Comparison of ENCODE assay signal across 31 cellular contexts in genomic region chr4:8150152-8151090, GRCh38. TPM values are rescaled to one million over a fixed set of nuclear protein-coding genes. Genes with fewer than 3 reads are reported as not detected.
DNase-seq lines count a peak whose midpoint lies in the region; FAIRE-seq and TF ChIP-seq lines count a peak whose summit lies in the region.
"Had no signal": no experiment of that assay in that cellular context is flagged by ENCODE, and none has a peak within 500 bp of the region (broad histone marks: within the 10 kb centered on the region; RNA-seq: fewer than 3 reads in every experiment).

No MANE protein-coding gene starts in this region.

- H3K36me3 ChIP-seq in H1 (ENCODE audit: control insufficient read depth in 2 of 4, insufficient read depth in 4 of 4, low read length in 3 of 4) (no peaks in the 10 kb centered on the region; a peak in 1 of 8 replicates), neural progenitor cell (no peaks in the 10 kb centered on the region)
- H3K36me3 ChIP-seq: ascending aorta, heart left ventricle, ovary, right lobe of liver, transverse colon had no signal

- FAIRE-seq in H1 (lab: Jason Lieb, UNC) = no peak

- H3K4ac ChIP-seq in H1 (replicated peaks; ENCODE audit: insufficient read length, low read depth, low read length) = no peak overlapping the region

- H2BK12ac ChIP-seq in H1 (ENCODE audit: low read depth, low read length) = peak overlapping the region; percentile 44; the same call in 1 of the 2 replicates

- no peak overlapping the region for H3K27ac ChIP-seq in H1 (ENCODE audit: low read depth, low read length)
- H3K27ac ChIP-seq in neural progenitor cell = no peak overlapping the region
- H3K27ac ChIP-seq: ascending aorta, ovary, right lobe of liver, SK-N-MC, transverse colon had no signal

- no peak for TF ChIP-seq POLR2A in H1 (IDR thresholded peaks at IDR 0.05; ENCODE audit: control extremely low read depth in 1 of 2, low read depth in 2 of 2, low read length in 2 of 2)

- H2AFZ ChIP-seq in H1 (ENCODE audit: low read length) (no peak overlapping the region), neural progenitor cell (replicated peaks) (no peak overlapping the region)

- no peaks in the 10 kb centered on the region for H3K9me3 Mint-ChIP-seq in activated naive CD4-positive, alpha-beta T cell treated with anti-CD3 and anti-CD28 coated beads, Interleukin-2, amount 10 ng/mL, durations not matched to agents 7 days and 5 days
- no peaks in the 10 kb centered on the region for H3K9me3 Mint-ChIP-seq in neural progenitor cell
- H3K9me3 Mint-ChIP-seq: activated T-helper 17 cell treated with anti-CD3 and anti-CD28 coated beads, Interleukin-2, amount 50 U/mL, for 72 hours; dendritic cell treated with granulocyte-macrophage colony-stimulating factor and Interleukin-4, amounts not matched to agents 40 ng/mL and 50 ng/mL, for 4 days; stimulated activated naive CD8-positive, alpha-beta T cell treated with anti-CD3 and anti-CD28 coated beads, Interleukin-15, amount 100 ng/mL, for 72 hours; T-helper 2 cell treated with Interferon-gamma antibody and Interleukin-4, amounts not matched to agents 5 μg/mL and 100 μg/mL, for 36 hours had no signal

- TF ChIP-seq CTCF in H1 (IDR thresholded peaks at IDR 0.05; ENCODE audit: control extremely low read depth in 1 of 3, insufficient read depth in 1 of 3, low read depth in 1 of 3, low read length in 3 of 3) = no peak
- TF ChIP-seq CTCF in neural progenitor cell (IDR thresholded peaks at IDR 0.05) = no peak

- H3K27me3 Mint-ChIP-seq in activated naive CD4-positive, alpha-beta T cell treated with anti-CD3 and anti-CD28 coated beads, Interleukin-2, amount 10 ng/mL, durations not matched to agents 7 days and 5 days = peaks cover 7% of the 10 kb centered on the region
- peaks cover 9% of the 10 kb centered on the region for H3K27me3 Mint-ChIP-seq in neural progenitor cell (ENCODE audit: insufficient read depth, low read depth)
- H3K27me3 Mint-ChIP-seq: activated naive CD8-positive, alpha-beta T cell; activated T-helper 17 cell treated with anti-CD3 and anti-CD28 coated beads, Interleukin-2, amount 50 U/mL, for 72 hours had no signal

- DNase-seq in activated naive CD4-positive, alpha-beta T cell treated with anti-CD3 and anti-CD28 coated beads, Interleukin-2, amount 10 ng/mL, durations not matched to agents 7 days and 5 days = no peak
- no peak for DNase-seq in activated naive CD4-positive, alpha-beta T cell (lab: John Stamatoyannopoulos, UW)
- no peak for DNase-seq in H1 (ENCODE audit: low read depth in 1 of 2, low spot score in 2 of 2)
- DNase-seq in neural progenitor cell (ENCODE audit: low spot score) = no peak
- DNase-seq in DMS53 treated with DMSO at 0.1 percent for 48 hours (lab: John Stamatoyannopoulos, UW; ENCODE audit: unreplicated experiment) = no peak
- DNase-seq in NCI-H510A (lab: John Stamatoyannopoulos, UW) = no peak
- DNase-seq in OCI-M2 (lab: John Stamatoyannopoulos, UW; ENCODE audit: unreplicated experiment) = no peak
- DNase-seq in GF-D8 (lab: John Stamatoyannopoulos, UW) = no peak
- DNase-seq: activated CD4-positive, alpha-beta T cell treated with anti-CD3 and anti-CD28 coated beads, Interleukin-2, amount 50 U/mL, for 4 hours; activated CD8-positive, alpha-beta memory T cell treated with anti-CD3 and anti-CD28 coated beads, Interleukin-2, amount 50 U/mL, for 4 hours; Caco-2; central memory CD4-positive, alpha-beta T cell; DND-41; HCEC 1CT; Karpas-422; left colon; mesenchymal stem cell; NCI-H146; NCI-H2171; NCI-H524 treated with DMSO at 0.1 percent for 48 hours; ovary; right lobe of liver; stimulated activated naive CD8-positive, alpha-beta T cell treated with anti-CD3 and anti-CD28 coated beads, Interleukin-15, amount 100 ng/mL, for 72 hours; transverse colon had no signal

- no peak overlapping the region for H3K18ac ChIP-seq in H1 (ENCODE audit: extremely low read depth, low read length)

- no peak for TF ChIP-seq EP300 in H1 (IDR thresholded peaks at IDR 0.05; ENCODE audit: borderline replicate concordance in 1 of 2, low read depth in 2 of 2, low read length in 2 of 2)

- TF ChIP-seq RAD21 in H1 (IDR thresholded peaks at IDR 0.05 in 1 of 2, conservative IDR thresholded peaks at IDR 0.05 in 1 of 2; ENCODE audit: low read depth in 2 of 2, low read length in 2 of 2) = no peak

- no peak overlapping the region for H2BK120ac ChIP-seq in H1 (replicated peaks; ENCODE audit: low read depth, low read length)

- H3K36me3 Mint-ChIP-seq in activated naive CD4-positive, alpha-beta T cell treated with anti-CD3 and anti-CD28 coated beads, Interleukin-2, amount 10 ng/mL, durations not matched to agents 7 days and 5 days = no peaks in the 10 kb centered on the region
- H3K36me3 Mint-ChIP-seq in neural progenitor cell = no peaks in the 10 kb centered on the region
- H3K36me3 Mint-ChIP-seq: activated naive CD8-positive, alpha-beta T cell had no signal

- CTCF ChIA-PET in activated naive CD4-positive, alpha-beta T cell treated with anti-CD3 and anti-CD28 coated beads, Interleukin-2, amount 10 ng/mL, durations not matched to agents 7 days and 5 days (lab: Charles Lee) = no interaction called here
- CTCF ChIA-PET in H1 (lab: Charles Lee; ENCODE audit: partially characterized antibody) = interaction anchor here (0.9 to 2.0 kb wide), 4 partner anchors 13 to 306 kb away, joined by 3 to 7 read pairs (median 3); no protein-coding TSS in a partner anchor

- H3K9me3 ChIP-seq in H1 (ENCODE audit: insufficient read depth in 2 of 2, low read depth in 1 of 2, low read length in 1 of 2) (no peaks in the 10 kb centered on the region), neural progenitor cell (ENCODE audit: low read depth) (no peaks in the 10 kb centered on the region)
- H3K9me3 ChIP-seq: ascending aorta, Caco-2, heart left ventricle, ovary, right lobe of liver, transverse colon had no signal

- H3K27ac Mint-ChIP-seq in activated naive CD4-positive, alpha-beta T cell treated with anti-CD3 and anti-CD28 coated beads, Interleukin-2, amount 10 ng/mL, durations not matched to agents 7 days and 5 days = peak overlapping the region; percentile 26
- peak overlapping the region; percentile 94 for H3K27ac Mint-ChIP-seq in neural progenitor cell
- H3K27ac Mint-ChIP-seq: activated naive CD8-positive, alpha-beta T cell; activated T-helper 17 cell treated with anti-CD3 and anti-CD28 coated beads, Interleukin-2, amount 50 U/mL, for 72 hours; dendritic cell treated with granulocyte-macrophage colony-stimulating factor and Interleukin-4, amounts not matched to agents 40 ng/mL and 50 ng/mL, for 4 days; T-helper 2 cell treated with Interferon-gamma antibody and Interleukin-4, amounts not matched to agents 5 μg/mL and 100 μg/mL, for 36 hours had no signal

- no peak overlapping the region for H2BK20ac ChIP-seq in H1 (ENCODE audit: low read length)

- no peak overlapping the region for H3K4me3 ChIP-seq in H1 (ENCODE audit: extremely low read depth in 1 of 4, insufficient read depth in 2 of 4, low read depth in 3 of 4, low read length in 4 of 4)
- no peak overlapping the region for H3K4me3 ChIP-seq in neural progenitor cell
- H3K4me3 ChIP-seq: ascending aorta, heart left ventricle, ovary, right lobe of liver, SK-N-MC, transverse colon had no signal

- no peak overlapping the region for H3K14ac ChIP-seq in H1 (ENCODE audit: insufficient read length)

- H3K4me2 ChIP-seq in H1 (ENCODE audit: insufficient read depth in 1 of 2, low read depth in 2 of 2, low read length in 2 of 2) (no peak overlapping the region), neural progenitor cell (no peak overlapping the region)

- POLR2A ChIA-PET in H1 (lab: Charles Lee; ENCODE audit: partially characterized antibody) = no interaction called here

- 87% methylated on average over 29 of the region's 29 CpGs; no CpG with 5 or more reads in 1 of the 2 experiments for WGBS in H1 (ENCODE audit: extremely low coverage in 1 of 2, insufficient coverage in 1 of 2, insufficient read length in 1 of 2, insufficient replicate concordance in 2 of 2, low coverage in 1 of 2, low lambda C conversion rate in 2 of 2, missing lambda C conversion rate in 1 of 2), 2 experiments

- no peak overlapping the region for H4K8ac ChIP-seq in H1 (ENCODE audit: extremely low read depth, insufficient read depth, low read length)

- 0 out of 2 replicates have a peak overlapping the region, but pooled peaks have one; percentile 60 for H2AK5ac ChIP-seq in H1 (ENCODE audit: low read depth, low read length)

- no peak overlapping the region for H2BK5ac ChIP-seq in H1 (ENCODE audit: low read depth, low read length)

- H3K56ac ChIP-seq in H1 (replicated peaks; ENCODE audit: insufficient read length, low read depth, low read length) = no peak overlapping the region

- no peak overlapping the region for H2BK15ac ChIP-seq in H1 (ENCODE audit: low read length)

- peaks cover 0 to 2% of the 10 kb centered on the region in 2 experiments for H4K20me1 ChIP-seq in H1 (replicated peaks in 1 of 2; ENCODE audit: control insufficient read depth in 1 of 2, insufficient read depth in 2 of 2, low read length in 2 of 2)
- no peaks in the 10 kb centered on the region for H4K20me1 ChIP-seq in neural progenitor cell (ENCODE audit: low read depth)

- no peak overlapping the region for H3K23ac ChIP-seq in H1 (ENCODE audit: insufficient read length)

- no peak overlapping the region for H3K4me3 Mint-ChIP-seq in activated naive CD4-positive, alpha-beta T cell treated with anti-CD3 and anti-CD28 coated beads, Interleukin-2, amount 10 ng/mL, durations not matched to agents 7 days and 5 days
- H3K4me3 Mint-ChIP-seq in neural progenitor cell = peak overlapping the region; percentile 22
- H3K4me3 Mint-ChIP-seq: activated naive CD8-positive, alpha-beta T cell; activated T-helper 17 cell treated with anti-CD3 and anti-CD28 coated beads, Interleukin-2, amount 50 U/mL, for 72 hours; dendritic cell treated with granulocyte-macrophage colony-stimulating factor and Interleukin-4, amounts not matched to agents 40 ng/mL and 50 ng/mL, for 4 days; stimulated activated naive CD8-positive, alpha-beta T cell treated with anti-CD3 and anti-CD28 coated beads, Interleukin-15, amount 100 ng/mL, for 72 hours; T-helper 2 cell treated with Interferon-gamma antibody and Interleukin-4, amounts not matched to agents 5 μg/mL and 100 μg/mL, for 36 hours had no signal

- no peaks in the 10 kb centered on the region; a peak in 2 of 7 replicates for H3K27me3 ChIP-seq in H1 (replicated peaks in 1 of 4; ENCODE audit: control insufficient read depth in 3 of 4, extremely low read depth in 1 of 4, insufficient read depth in 3 of 4, low read length in 3 of 4)
- peaks cover 11% of the 10 kb centered on the region for H3K27me3 ChIP-seq in neural progenitor cell
- H3K27me3 ChIP-seq: ascending aorta, heart left ventricle, ovary, right lobe of liver, transverse colon had no signal

- H3K79me1 ChIP-seq in H1 (ENCODE audit: low read depth, low read length) = no peaks in the 10 kb centered on the region

- peak overlapping the region; percentile 57 for H4K91ac ChIP-seq in H1 (replicated peaks; ENCODE audit: insufficient read length, low read length)

- no peaks in the 10 kb centered on the region for H3F3A ChIP-seq in neural progenitor cell (ENCODE audit: low read depth)

- no peak overlapping the region for H4K5ac ChIP-seq in H1 (ENCODE audit: insufficient read length, low read depth, low read length)

- H3K4me1 ChIP-seq in H1 (replicated peaks in 1 of 4; ENCODE audit: control insufficient read depth in 3 of 4, insufficient read depth in 4 of 4, low read length in 3 of 4) = no peaks in the 10 kb centered on the region; a peak in 2 of 7 replicates
- H3K4me1 ChIP-seq in neural progenitor cell = no peaks in the 10 kb centered on the region
- H3K4me1 ChIP-seq: Caco-2 had no signal

- 0 out of 2 replicates have a peak, but pooled peaks cover 2% of the 10 kb centered on the region for H3K23me2 ChIP-seq in H1 (ENCODE audit: low read depth, low read length)

- H3K4me1 Mint-ChIP-seq in activated naive CD4-positive, alpha-beta T cell treated with anti-CD3 and anti-CD28 coated beads, Interleukin-2, amount 10 ng/mL, durations not matched to agents 7 days and 5 days = no peaks in the 10 kb centered on the region
- peaks cover 18% of the 10 kb centered on the region for H3K4me1 Mint-ChIP-seq in neural progenitor cell
- H3K4me1 Mint-ChIP-seq: activated T-helper 17 cell treated with anti-CD3 and anti-CD28 coated beads, Interleukin-2, amount 50 U/mL, for 72 hours; stimulated activated naive CD8-positive, alpha-beta T cell treated with anti-CD3 and anti-CD28 coated beads, Interleukin-15, amount 100 ng/mL, for 72 hours had no signal

- H3K9ac ChIP-seq in H1 (replicated peaks in 1 of 4; ENCODE audit: extremely low read depth in 1 of 4, low read depth in 3 of 4, low read length in 3 of 4) = no peak overlapping the region
- H3K9ac ChIP-seq in neural progenitor cell = no peak overlapping the region

- H3K79me2 ChIP-seq in H1 (ENCODE audit: control insufficient read depth in 1 of 2, insufficient read depth in 2 of 2, low read length in 2 of 2) (no peaks in the 10 kb centered on the region), neural progenitor cell (ENCODE audit: low read depth) (no peaks in the 10 kb centered on the region)

RNA-seq across cellular contexts. Expression of gene ABLIM2, which starts 8.2 kb away (rescaled TPM):
- 2.8 and 3.0 TPM in 2 replicates for total RNA-seq in H1 (2021; fragmentation: NEBNext Ultra II Directional; extraction: Animal tissue kit (Norgen Biotek cat#: 25700))
- polyA plus RNA-seq in H1 (2011; rRNA removed) = 3.0 TPM in 2 replicates
- polyA plus RNA-seq in H1 (2011; cell fraction: cytosol; rRNA removed) = 3.6 TPM
- polyA plus RNA-seq in H1 (2011; cell fraction: nucleus; rRNA removed) = 5.9 TPM
- 2.9 to 4.0 TPM (median 3.3 TPM) in 4 replicates for polyA plus RNA-seq in H1 (2012, experiment 1 of 2)
- 2.2 TPM for polyA plus RNA-seq in H1 (2012, experiment 2 of 2)
- polyA plus RNA-seq in H1 (2013, experiment 1 of 2) = 0.95 TPM
- polyA plus RNA-seq in H1 (2013, experiment 2 of 2) = 1.2 TPM
- polyA minus RNA-seq in H1 (2011; rRNA and poly(A)+ RNA removed) = 2.7 and 4.9 TPM in 2 replicates
- 1.2 TPM for polyA minus RNA-seq in H1 (2011; cell fraction: cytosol; rRNA and poly(A)+ RNA removed)
- polyA minus RNA-seq in H1 (2011; cell fraction: nucleus; rRNA and poly(A)+ RNA removed) = 9.1 TPM
- total RNA-seq in neural progenitor cell (ENCODE audit: low replicate concordance) = 0.24 and 1.2 TPM in 2 replicates

RNA-seq across cellular contexts. Expression of gene SH3TC1, which starts 48.7 kb away (rescaled TPM):
- total RNA-seq in H1 (2021; fragmentation: NEBNext Ultra II Directional; extraction: Animal tissue kit (Norgen Biotek cat#: 25700)) = 0.29 TPM in 1 of 2 replicates, not detected in the other
- 0.13 and 0.15 TPM in 2 replicates for polyA plus RNA-seq in H1 (2011; rRNA removed)
- polyA plus RNA-seq in H1 (2011; cell fraction: cytosol; rRNA removed) = 0.14 TPM
- 0.29 TPM for polyA plus RNA-seq in H1 (2011; cell fraction: nucleus; rRNA removed)
- 0.08 to 0.36 TPM (median 0.14 TPM) in 4 replicates for polyA plus RNA-seq in H1 (2012, experiment 1 of 2)
- 0.22 TPM for polyA plus RNA-seq in H1 (2012, experiment 2 of 2)
- 0.16 TPM for polyA plus RNA-seq in H1 (2013, experiment 1 of 2)
- polyA plus RNA-seq in H1 (2013, experiment 2 of 2) = 0.07 TPM
- 0.13 and 0.71 TPM in 2 replicates for polyA minus RNA-seq in H1 (2011; rRNA and poly(A)+ RNA removed)
- not detected for polyA minus RNA-seq in H1 (2011; cell fraction: cytosol; rRNA and poly(A)+ RNA removed)
- polyA minus RNA-seq in H1 (2011; cell fraction: nucleus; rRNA and poly(A)+ RNA removed) = 0.30 TPM
- 0.22 and 0.25 TPM in 2 replicates for total RNA-seq in neural progenitor cell (ENCODE audit: low replicate concordance)
